Comparison of ENCODE assay signal across 12 cellular contexts in the genomic region with DNA sequence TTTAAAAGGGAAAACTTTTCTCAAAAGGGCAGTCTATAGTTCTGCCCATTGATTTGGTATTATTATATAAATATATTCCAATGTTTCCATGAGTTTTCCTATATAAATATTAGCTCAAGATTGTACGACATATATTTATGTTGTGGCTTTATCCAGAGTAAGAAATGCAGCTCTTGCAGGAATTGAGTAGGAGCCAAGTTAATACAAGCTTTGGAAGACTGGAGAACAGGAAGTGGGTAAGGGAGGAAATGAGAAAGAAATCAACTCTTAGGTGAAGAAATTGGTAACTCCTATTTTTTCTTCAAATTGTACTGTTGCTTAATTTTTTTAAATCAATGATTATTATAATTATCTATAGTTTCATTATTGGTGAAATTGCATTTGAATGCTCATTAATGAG.
DNase-seq lines count a peak whose midpoint lies in the region; ATAC-seq and TF ChIP-seq lines count a peak whose summit lies in the region.
"Had no signal": no experiment of that assay in that cellular context is flagged by ENCODE, and none has a peak within 500 bp of the region (broad histone marks: within the 10 kb centered on the region; RNA-seq: fewer than 3 reads in every experiment).

No MANE protein-coding gene starts in this region.

- CTCF ChIA-PET in mammary epithelial cell (lab: Charles Lee; ENCODE audit: low non-redundant PET) (no interaction called here), GM10248 (lab: Yijun Ruan, JAX) (no interaction called here)

- DNase-seq in CD4-positive, CD25-positive, alpha-beta regulatory T cell, result peak in 1 of 3 donors; percentile 13
- DNase-seq in KBM-7 (peak; percentile 13), mammary epithelial cell (peak; percentile 33), mesenchymal stem cell (peak; percentile 55), OCI-M2 (lab: John Stamatoyannopoulos, UW; ENCODE audit: unreplicated experiment) (no peak), GM10248 (ENCODE audit: extremely low spot score) (no peak)
- no peak for DNase-seq in activated CD4-positive, alpha-beta T cell treated with anti-CD3 and anti-CD28 coated beads, Interleukin-2, amount 50 U/mL, for 4 hours
- DNase-seq in activated CD4-positive, alpha-beta T cell treated with anti-CD3 and anti-CD28 coated beads for 1 hour, result no peak
- DNase-seq: activated CD4-positive, alpha-beta T cell treated with anti-CD3 and anti-CD28 coated beads, Interleukin-2, amount 50 U/mL, for 48 hours; activated effector memory CD4-positive, alpha-beta T cell treated with anti-CD3 and anti-CD28 coated beads, Interleukin-2, amount 50 U/mL, for 16 hours had no signal

- no peaks in the 10 kb centered on the region for H4K20me1 ChIP-seq in mammary epithelial cell (ENCODE audit: insufficient read depth, low read length)

- no peak overlapping the region for H4K8ac ChIP-seq in mesenchymal stem cell (ENCODE audit: low read length)

- dilution Hi-C loops in mammary epithelial cell (cut with HindIII; ENCODE audit: low sequenced_read_pairs), result no loop called here

- POLR2A ChIA-PET in GM10248 (lab: Yijun Ruan, JAX), result no interaction called here

- no peaks in the 10 kb centered on the region for H3K9me3 ChIP-seq in CD4-positive, CD25-positive, alpha-beta regulatory T cell (ENCODE audit: control insufficient read depth in 2 of 2, low read length in 2 of 2)
- no peaks in the 10 kb centered on the region for H3K9me3 ChIP-seq in mammary epithelial cell (replicated peaks; ENCODE audit: insufficient read depth, low read length)
- H3K9me3 ChIP-seq in mesenchymal stem cell (ENCODE audit: control insufficient read depth, low read length), result no peaks in the 10 kb centered on the region

- H3K79me1 ChIP-seq in mesenchymal stem cell (replicated peaks; ENCODE audit: low read length, poor library complexity, severe bottlenecking), result peaks cover 7% of the 10 kb centered on the region

- peak overlapping the region; percentile 49 for H3K4me2 ChIP-seq in mammary epithelial cell (ENCODE audit: insufficient read depth, low read depth, low read length)
- H3K4me2 ChIP-seq in mesenchymal stem cell (ENCODE audit: low read length, poor library complexity, severe bottlenecking), result no peak overlapping the region

- H3K27me3 ChIP-seq in CD4-positive, CD25-positive, alpha-beta regulatory T cell (ENCODE audit: control insufficient read depth, insufficient read depth, low read length), result no peaks in the 10 kb centered on the region
- H3K27me3 ChIP-seq in mammary epithelial cell (ENCODE audit: insufficient read depth, low read length) (no peaks in the 10 kb centered on the region), mesenchymal stem cell (ENCODE audit: control insufficient read depth in 1 of 2, insufficient read depth in 1 of 2, low read length in 2 of 2) (no peaks in the 10 kb centered on the region)

- no peak overlapping the region for H2BK120ac ChIP-seq in mesenchymal stem cell (ENCODE audit: low read depth, low read length)

- H2BK15ac ChIP-seq in mesenchymal stem cell (ENCODE audit: low read depth, poor library complexity, severe bottlenecking), result no peak overlapping the region

- intact Hi-C loops in mammary epithelial cell (cut with micrococcal nuclease), result no loop called here

- H3K9me3 Mint-ChIP-seq in CD4-positive, CD25-positive, alpha-beta regulatory T cell, result no peaks in the 10 kb centered on the region
- H3K9me3 Mint-ChIP-seq: central memory CD8-positive, alpha-beta T cell; T-helper 2 cell treated with Interferon-gamma antibody and Interleukin-4, amounts not matched to agents 5 μg/mL and 100 μg/mL, for 36 hours had no signal

- in situ Hi-C loops in KBM-7 (cut with MboI; ENCODE audit: low pct_unique_long_range_greater_than_20kb, low sequenced_read_pairs) (no loop called here), mammary epithelial cell (cut with MboI; ENCODE audit: low sequenced_read_pairs in 2 of 2) (no loop called here)

- peaks cover 17 to 44% (median 30%) of the 10 kb centered on the region in 4 donors for H3K4me1 Mint-ChIP-seq in CD4-positive, CD25-positive, alpha-beta regulatory T cell

- BruUV-seq in mammary epithelial cell (replicated peaks; lab: Mats Ljungman, UMichigan), result no TSS peak

- peaks cover 27% of the 10 kb centered on the region for H3K4me1 ChIP-seq in CD4-positive, CD25-positive, alpha-beta regulatory T cell (ENCODE audit: control insufficient read depth, insufficient read depth, low read length, poor library complexity, severe bottlenecking)
- peaks cover 11% of the 10 kb centered on the region for H3K4me1 ChIP-seq in mammary epithelial cell (ENCODE audit: insufficient read depth, low read length)
- H3K4me1 ChIP-seq in mesenchymal stem cell (ENCODE audit: control insufficient read depth, insufficient read depth, low read depth, low read length), result no peaks in the 10 kb centered on the region

- H3K9ac ChIP-seq in mammary epithelial cell (ENCODE audit: insufficient read depth, low read length) (no peak overlapping the region), mesenchymal stem cell (ENCODE audit: low read length) (no peak overlapping the region)

- H3K27ac Mint-ChIP-seq in CD4-positive, CD25-positive, alpha-beta regulatory T cell, result peak overlapping the region in 2 of 3 donors; percentile 23 to 91
- H3K27ac Mint-ChIP-seq: T-helper 2 cell treated with Interferon-gamma antibody and Interleukin-4, amounts not matched to agents 5 μg/mL and 100 μg/mL, for 36 hours had no signal

- no peak for TF ChIP-seq CTCF in mammary epithelial cell (conservative IDR thresholded peaks at IDR 0.05 in 1 of 2, IDR thresholded peaks at IDR 0.05 in 1 of 2; ENCODE audit: extremely low read depth in 1 of 2, insufficient read depth in 1 of 2, low read depth in 1 of 2, low read length in 2 of 2)
- TF ChIP-seq CTCF in GM10248 (IDR thresholded peaks at IDR 0.05; ENCODE audit: control extremely low read depth, extremely low read depth, low read depth, missing control alignments), result no peak

- H2BK12ac ChIP-seq in mesenchymal stem cell (ENCODE audit: low read length in 2 of 2), result no peak overlapping the region

- no peak overlapping the region for H3K23ac ChIP-seq in mesenchymal stem cell (ENCODE audit: low read length in 2 of 2)

- H4K91ac ChIP-seq in mesenchymal stem cell (ENCODE audit: low read length), result no peak overlapping the region

- no peak overlapping the region for H2AK5ac ChIP-seq in mesenchymal stem cell (ENCODE audit: low read length, severe bottlenecking)

- 18% methylated on average over 1 of the region's 1 CpG for WGBS in mammary epithelial cell (ENCODE audit: low coverage, missing lambda C conversion rate)
- WGBS in mesenchymal stem cell, result 0% methylated on average over 1 of the region's 1 CpG

- peak overlapping the region in 2 of 4 donors; percentile 28 to 52 for H3K4me3 Mint-ChIP-seq in CD4-positive, CD25-positive, alpha-beta regulatory T cell
- H3K4me3 Mint-ChIP-seq: central memory CD8-positive, alpha-beta T cell had no signal

- H3K79me2 ChIP-seq in mammary epithelial cell (ENCODE audit: insufficient read depth, low read length), result no peaks in the 10 kb centered on the region

- H3K36me3 ChIP-seq in CD4-positive, CD25-positive, alpha-beta regulatory T cell (ENCODE audit: control insufficient read depth, insufficient read depth, low read length), result no peaks in the 10 kb centered on the region
- H3K36me3 ChIP-seq in mammary epithelial cell (ENCODE audit: insufficient read depth, low read length), result peaks cover 4% of the 10 kb centered on the region
- H3K36me3 ChIP-seq in mesenchymal stem cell (ENCODE audit: control insufficient read depth in 1 of 2, insufficient read depth in 2 of 2, low read depth in 1 of 2, low read length in 2 of 2), result peaks cover 12 to 34% of the 10 kb centered on the region in 2 experiments

- H2AFZ ChIP-seq in mammary epithelial cell (ENCODE audit: low read depth, low read length) (no peak overlapping the region), mesenchymal stem cell (ENCODE audit: low read depth, low read length) (no peak overlapping the region)

- no peak overlapping the region for H2BK5ac ChIP-seq in mesenchymal stem cell (ENCODE audit: low read depth, low read length, poor library complexity, severe bottlenecking)

- no peak for ATAC-seq in CD4-positive, CD25-positive, alpha-beta regulatory T cell (ENCODE audit: low read depth in 2 of 2)

- no peak overlapping the region for H3K14ac ChIP-seq in mesenchymal stem cell (ENCODE audit: low read length in 2 of 2)

- no peak overlapping the region for H3K18ac ChIP-seq in mesenchymal stem cell (ENCODE audit: low read depth in 1 of 2, low read length in 2 of 2)

- H3K36me3 Mint-ChIP-seq in CD4-positive, CD25-positive, alpha-beta regulatory T cell, result peaks cover 17% of the 10 kb centered on the region

- no peak overlapping the region for H3K4ac ChIP-seq in mesenchymal stem cell (ENCODE audit: low read depth in 1 of 2, low read length in 2 of 2)

- peak overlapping the region; percentile 62 for H3K4me3 ChIP-seq in CD4-positive, CD25-positive, alpha-beta regulatory T cell (ENCODE audit: low read depth, low read length)
- H3K4me3 ChIP-seq in mammary epithelial cell (replicated peaks in 1 of 3; ENCODE audit: insufficient read depth in 1 of 3, low read depth in 2 of 3, low read length in 3 of 3) (peak overlapping the region in 1 of 3 experiments; percentile 16), mesenchymal stem cell (ENCODE audit: insufficient read depth in 1 of 2, low read depth in 1 of 2, low read length in 2 of 2) (no peak overlapping the region)

- no peaks in the 10 kb centered on the region for H3K27me3 Mint-ChIP-seq in CD4-positive, CD25-positive, alpha-beta regulatory T cell
- H3K27me3 Mint-ChIP-seq: central memory CD8-positive, alpha-beta T cell had no signal

- peak overlapping the region; percentile 55 for H3K27ac ChIP-seq in CD4-positive, CD25-positive, alpha-beta regulatory T cell (ENCODE audit: insufficient read depth, low read length, poor library complexity, severe bottlenecking)
- no peak overlapping the region for H3K27ac ChIP-seq in mammary epithelial cell (ENCODE audit: insufficient read depth, low read depth, low read length)
- H3K27ac ChIP-seq in mesenchymal stem cell (ENCODE audit: low read length, poor library complexity, severe bottlenecking), result no peak overlapping the region

Comparison
In these comparisons a context has a peak if more than half of its experiments do, and no peak if none do; other contexts are left out.
1. DNase-seq: peak in KBM-7 (single experiment), mammary epithelial cell (single experiment) and mesenchymal stem cell (single experiment); none in OCI-M2 (single experiment), activated CD4-positive, alpha-beta T cell treated with anti-CD3 and anti-CD28 coated beads, Interleukin-2, amount 50 U/mL, for 4 hours (0 of 2), GM10248 (single experiment) and activated CD4-positive, alpha-beta T cell treated with anti-CD3 and anti-CD28 coated beads for 1 hour (single experiment).